ENCODE assay signal across 1 cellular context in genomic region chr5:155460501-155460931, GRCh38.
TF ChIP-seq lines count a peak whose summit lies in the region.

No MANE protein-coding gene starts in this region.

TF ChIP-seq in HepG2, 621 proteins besides CTCF, POLR2A, EP300 and RAD21 (continued from another document and continues in another):
- TF ChIP-seq BCL3 (CRISPR knock-in tag; IDR thresholded peaks at IDR 0.05) (no peak), IKZF1 (IDR thresholded peaks at IDR 0.05) (no peak), TSC22D2 (CRISPR knock-in tag; IDR thresholded peaks at IDR 0.05; ENCODE audit: borderline replicate concordance) (no peak), ZNF678 (CRISPR knock-in tag; IDR thresholded peaks at IDR 0.05) (no peak), THRA (CRISPR knock-in tag; IDR thresholded peaks at IDR 0.05; ENCODE audit: borderline replicate concordance) (peak; percentile 60; the same call in 1 of the 2 replicates), ZNF788 (CRISPR knock-in tag; IDR thresholded peaks at IDR 0.05; ENCODE audit: borderline replicate concordance) (no peak), ZNF205 (CRISPR knock-in tag; IDR thresholded peaks at IDR 0.05) (0 out of 2 replicates have a peak, but pooled peaks have one; percentile 70), KDM2A (CRISPR knock-in tag; IDR thresholded peaks at IDR 0.05; ENCODE audit: borderline replicate concordance, low read depth) (no peak), TOPORS (CRISPR knock-in tag; IDR thresholded peaks at IDR 0.05) (no peak), ZBTB7A (CRISPR knock-in tag; IDR thresholded peaks at IDR 0.05) (no peak), ZNF574 (CRISPR knock-in tag; IDR thresholded peaks at IDR 0.05) (no peak), ZNF33A (CRISPR knock-in tag; IDR thresholded peaks at IDR 0.05; ENCODE audit: borderline replicate concordance) (no peak; the same call in 1 of the 2 replicates), PAF1 (CRISPR knock-in tag; IDR thresholded peaks at IDR 0.05) (no peak), ZNF503 (CRISPR knock-in tag; IDR thresholded peaks at IDR 0.05) (peak; percentile 92), ZSCAN12 (CRISPR knock-in tag; IDR thresholded peaks at IDR 0.05) (no peak; the same call in 1 of the 2 replicates), ZNF709 (CRISPR knock-in tag; IDR thresholded peaks at IDR 0.05) (no peak), ZFYVE20 (CRISPR knock-in tag; IDR thresholded peaks at IDR 0.05; ENCODE audit: borderline replicate concordance, low read depth) (no peak), GATA4 (IDR thresholded peaks at IDR 0.05; ENCODE audit: borderline replicate concordance, low read depth) (peak; percentile 56; the same call in 1 of the 2 replicates), SRF (IDR thresholded peaks at IDR 0.05; ENCODE audit: low read depth, low read length) (no peak), MLX (CRISPR knock-in tag; IDR thresholded peaks at IDR 0.05) (0 out of 2 replicates have a peak, but pooled peaks have one; percentile 53), KDM5A (IDR thresholded peaks at IDR 0.05; ENCODE audit: borderline replicate concordance, low read length) (no peak), CENPT (CRISPR knock-in tag; IDR thresholded peaks at IDR 0.05; ENCODE audit: low read depth) (no peak), ZNF263 (CRISPR knock-in tag; IDR thresholded peaks at IDR 0.05) (no peak), ZNF124 (CRISPR knock-in tag; IDR thresholded peaks at IDR 0.05) (no peak), NFE2 (CRISPR knock-in tag; IDR thresholded peaks at IDR 0.05) (no peak), ZNF644 (CRISPR knock-in tag; IDR thresholded peaks at IDR 0.05; ENCODE audit: low read depth) (no peak), CHD4 (IDR thresholded peaks at IDR 0.05; ENCODE audit: borderline replicate concordance, low read length) (no peak), MAX (IDR thresholded peaks at IDR 0.05) (no peak), NKX3-1 (CRISPR knock-in tag; IDR thresholded peaks at IDR 0.05) (no peak), CEBPZ (IDR thresholded peaks at IDR 0.05; ENCODE audit: low read length) (no peak), ZNF12 (CRISPR knock-in tag; IDR thresholded peaks at IDR 0.05) (no peak), ZNF598 (CRISPR knock-in tag; IDR thresholded peaks at IDR 0.05; ENCODE audit: borderline replicate concordance) (no peak), KDM3A (CRISPR knock-in tag; IDR thresholded peaks at IDR 0.05; ENCODE audit: low read depth) (peak; percentile 62; the same call in 1 of the 2 replicates), AHDC1 (CRISPR knock-in tag; IDR thresholded peaks at IDR 0.05; ENCODE audit: borderline replicate concordance) (peak; percentile 99), PLRG1 (conservative IDR thresholded peaks at IDR 0.05) (no peak), NFE2L1 (CRISPR knock-in tag; IDR thresholded peaks at IDR 0.05; ENCODE audit: borderline replicate concordance) (no peak), THYN1 (CRISPR knock-in tag; IDR thresholded peaks at IDR 0.05; ENCODE audit: borderline replicate concordance, low read depth) (no peak), ZFAT (CRISPR knock-in tag; conservative IDR thresholded peaks at IDR 0.05) (no peak), NR2F2 (IDR thresholded peaks at IDR 0.05; ENCODE audit: borderline replicate concordance, low read depth) (peak; percentile 55; the same call in 1 of the 2 replicates), SMARCC2 (IDR thresholded peaks at IDR 0.05) (peak; percentile 99), MEIS1 (CRISPR knock-in tag; IDR thresholded peaks at IDR 0.05; ENCODE audit: borderline replicate concordance) (0 out of 2 replicates have a peak, but pooled peaks have one; percentile 45), ZNF292 (CRISPR knock-in tag; IDR thresholded peaks at IDR 0.05; ENCODE audit: borderline replicate concordance, low read depth) (no peak), PCBP2 (optimal IDR thresholded peaks at IDR 0.05; ENCODE audit: low read depth, low read length, poor library complexity, severe bottlenecking) (no peak), ZNF275 (CRISPR knock-in tag; IDR thresholded peaks at IDR 0.05; ENCODE audit: borderline replicate concordance) (no peak), CEBPG (CRISPR knock-in tag; IDR thresholded peaks at IDR 0.05) (peak; percentile 27; the same call in 1 of the 2 replicates), ZEB1 (IDR thresholded peaks at IDR 0.05; ENCODE audit: insufficient replicate concordance, low read depth) (peak; percentile 100), MXD3 (CRISPR knock-in tag; IDR thresholded peaks at IDR 0.05) (no peak)
